8 cellular contexts compared by ENCODE assay signal in genomic region chr19:43532571-43532961, GRCh38. TPM values are rescaled to one million over a fixed set of nuclear protein-coding genes. Genes with fewer than 3 reads are reported as not detected.
A peak's percentile ranks its signal among the peaks of the same experiment; 100 is the strongest.
DNase-seq lines count a peak whose midpoint lies in the region; ATAC-seq and TF ChIP-seq lines count a peak whose summit lies in the region.

No MANE protein-coding gene starts in this region.

- H3K27me3 Mint-ChIP-seq in CD8-positive, alpha-beta T cell (ENCODE audit: low read depth): no peaks in the 10 kb centered on the region

- no peaks in the 10 kb centered on the region for H3K9me3 ChIP-seq in CD8-positive, alpha-beta T cell (ENCODE audit: low read length)
- no peaks in the 10 kb centered on the region for H3K9me3 ChIP-seq in subcutaneous abdominal adipose tissue (ENCODE audit: control insufficient read depth in 5 of 5, low read length in 5 of 5)

- in situ Hi-C loops in astrocyte of the spinal cord (cut with HindIII; ENCODE audit: low sequenced_read_pairs): no loop called here

- DNase-seq in CD8-positive, alpha-beta T cell: peak in 1 of 7 experiments; percentile 47
- DNase-seq in NCI-H2029 (lab: John Stamatoyannopoulos, UW) (peak; percentile 49), astrocyte of the spinal cord (ENCODE audit: low read depth, low spot score) (no peak), T-helper 9 cell (no peak)
- DNase-seq in NK-92 treated with Interleukin-12 subunit alpha and Interleukin-12 subunit beta, amount 100 ng/mL, for 24 hours (lab: John Stamatoyannopoulos, UW): no peak

- ATAC-seq in CD8-positive, alpha-beta T cell: no peak
- peak; percentile 31 for ATAC-seq in GM19452 (IDR thresholded peaks at IDR 0.05; ENCODE audit: unreplicated experiment)

- H3K9ac ChIP-seq in subcutaneous abdominal adipose tissue (ENCODE audit: low read length in 5 of 5): peak overlapping the region in 4 of 5 donors; percentile 31 to 80 (median 70)

- H3K27me3 ChIP-seq in CD8-positive, alpha-beta T cell (ENCODE audit: insufficient read depth, low read length): no peaks in the 10 kb centered on the region
- H3K27me3 ChIP-seq in layer of hippocampus (ENCODE audit: control insufficient read depth, insufficient read depth, low read length) (no peaks in the 10 kb centered on the region), subcutaneous abdominal adipose tissue (ENCODE audit: control insufficient read depth in 5 of 5, insufficient read depth in 4 of 5, low read length in 5 of 5) (no peaks in the 10 kb centered on the region)

- peak overlapping the region; percentile 90 for H3K27ac Mint-ChIP-seq in CD8-positive, alpha-beta T cell

- no peak for TF ChIP-seq CTCF in CD8-positive, alpha-beta T cell (IDR thresholded peaks at IDR 0.05)
- TF ChIP-seq CTCF in astrocyte of the spinal cord (IDR thresholded peaks at IDR 0.05; ENCODE audit: low read depth, low read length): no peak

- H3K4me3 ChIP-seq in CD8-positive, alpha-beta T cell (ENCODE audit: low read depth, low read length): peak overlapping the region; percentile 79
- peak overlapping the region; percentile 56 for H3K4me3 ChIP-seq in astrocyte of the spinal cord (ENCODE audit: low read depth, low read length)
- peak overlapping the region; percentile 72 to 85 (median 83) for H3K4me3 ChIP-seq in subcutaneous abdominal adipose tissue (ENCODE audit: low read depth in 1 of 5, low read length in 5 of 5)

- H3K27ac ChIP-seq in CD8-positive, alpha-beta T cell (ENCODE audit: low read depth, low read length): peak overlapping the region; percentile 55
- H3K27ac ChIP-seq in layer of hippocampus (ENCODE audit: low read depth, low read length): peak overlapping the region; percentile 98
- peak overlapping the region; percentile 83 for H3K27ac ChIP-seq in subcutaneous abdominal adipose tissue (ENCODE audit: low read depth, low read length)

- CTCF ChIA-PET in CD8-positive, alpha-beta T cell (lab: Charles Lee): interaction anchor here (0.9 to 6.0 kb wide), 9 partner anchors 8 to 101 kb away, joined by 3 to 46 read pairs (median 6); partner anchors contain the start of genes IRGQ, PINLYP, XRCC1 and ZNF576

- peaks cover 16% of the 10 kb centered on the region for H3K36me3 Mint-ChIP-seq in CD8-positive, alpha-beta T cell

- H3K4me1 Mint-ChIP-seq in CD8-positive, alpha-beta T cell (ENCODE audit: low read depth): peaks cover 19% of the 10 kb centered on the region

- H3K9me3 Mint-ChIP-seq in CD8-positive, alpha-beta T cell: no peaks in the 10 kb centered on the region

- intact Hi-C loops in CD8-positive, alpha-beta T cell (cut with DNase I, micrococcal nuclease): loop anchor here (2.0 to 10.0 kb wide), 3 partner anchors 22 to 222 kb away; partner anchors contain the start of gene SMG9 (in 1 of the 2)

- POLR2A ChIA-PET in CD8-positive, alpha-beta T cell (lab: Charles Lee): interaction anchor here (0.6 to 2.4 kb wide), 13 partner anchors 8 to 94 kb away, joined by 3 to 22 read pairs (median 4); partner anchors contain the start of genes IRGQ and ZNF576

- H3K4me3 Mint-ChIP-seq in CD8-positive, alpha-beta T cell: peak overlapping the region; percentile 98

- H3K4me1 ChIP-seq in CD8-positive, alpha-beta T cell (ENCODE audit: insufficient read depth, low read length): peaks cover 7% of the 10 kb centered on the region
- H3K4me1 ChIP-seq in subcutaneous abdominal adipose tissue (ENCODE audit: control insufficient read depth in 5 of 5, insufficient read depth in 5 of 5, low read length in 5 of 5): peaks cover 3 to 31% (median 24%) of the 10 kb centered on the region in 5 donors

- no peaks in the 10 kb centered on the region for H3K36me3 ChIP-seq in CD8-positive, alpha-beta T cell (ENCODE audit: insufficient read depth, low read length)
- peaks cover 0 to 5% (median 0%) of the 10 kb centered on the region in 5 donors for H3K36me3 ChIP-seq in subcutaneous abdominal adipose tissue (ENCODE audit: control insufficient read depth in 5 of 5, insufficient read depth in 5 of 5, low read length in 5 of 5)

RNA-seq across cellular contexts. Expression of gene ZNF575, which starts 0.4 kb away (rescaled TPM):
- 1 to 10 TPM; 2.4 to 3.4 TPM for total RNA-seq in CD8-positive, alpha-beta T cell

RNA-seq across cellular contexts. Expression of gene ETHE1, which starts 5.6 kb away (rescaled TPM):
- total RNA-seq in CD8-positive, alpha-beta T cell: 10 to 100 TPM; 17.2 to 17.6 TPM

RNA-seq across cellular contexts. Expression of gene PHLDB3, which starts 28.0 kb away (rescaled TPM):
- 100 to 1,000 TPM; 149 to 166 TPM for total RNA-seq in CD8-positive, alpha-beta T cell

RNA-seq across cellular contexts. Expression of gene XRCC1, which starts 42.8 kb away (rescaled TPM):
- total RNA-seq in CD8-positive, alpha-beta T cell: 10 to 100 TPM; 19.8 to 20.7 TPM

RNA-seq across cellular contexts. Expression of gene PINLYP, which starts 43.0 kb away (rescaled TPM):
- 1 to 10 TPM; 1.1 TPM for total RNA-seq in CD8-positive, alpha-beta T cell
